In the genomic region with DNA sequence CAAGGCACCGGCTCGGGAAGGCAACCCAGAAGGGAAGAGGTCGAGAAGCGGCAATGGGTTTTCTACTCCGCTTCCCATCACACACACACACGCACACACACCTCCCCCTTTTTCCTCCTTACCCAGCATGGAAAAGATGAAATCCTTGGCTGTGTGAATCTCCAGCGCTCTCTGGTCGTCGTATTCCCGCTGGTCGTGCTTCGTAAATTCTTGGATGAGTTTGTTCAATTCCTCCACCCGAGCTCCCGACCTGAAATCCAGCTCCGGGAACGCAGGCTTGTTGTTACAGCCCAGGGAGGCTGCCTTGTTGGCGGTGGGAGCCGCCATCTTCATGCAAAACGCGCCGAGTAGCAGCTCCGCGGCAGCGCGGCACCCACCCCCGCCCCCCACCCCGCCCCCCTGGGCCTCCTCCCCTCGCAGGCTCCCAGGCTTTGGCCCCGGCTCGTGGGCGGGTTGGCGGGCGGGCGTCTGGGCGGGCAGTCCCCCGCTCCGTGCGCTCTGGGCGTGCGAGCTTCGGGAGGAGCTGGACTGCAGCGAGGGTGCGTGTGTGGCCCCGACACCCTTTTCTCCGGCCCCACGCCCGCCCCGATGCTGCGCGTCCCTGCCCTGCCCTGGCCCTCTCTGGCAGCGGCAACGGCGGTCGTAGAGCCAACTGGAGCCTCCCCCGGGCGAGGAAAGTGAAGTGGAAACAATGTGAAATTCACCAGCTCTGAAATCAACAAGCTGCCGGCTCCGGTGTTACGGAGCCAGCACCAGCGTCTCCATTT, we compare ENCODE assay signal across 8 cellular contexts. TPM values are rescaled to one million over a fixed set of nuclear protein-coding genes. Genes with fewer than 3 reads are reported as not detected.
DNase-seq lines count a peak whose midpoint lies in the region; ATAC-seq and TF ChIP-seq lines count a peak whose summit lies in the region.

Gene MB21D2 (minus strand): TSS at position 349 of the 767 bp plus-strand sequence. CDS start 16 bp downstream, at position 333.

- peaks cover 0 to 19% (median 11%) of the 10 kb centered on the region in 7 donors for H3K9me3 Mint-ChIP-seq in CD14-positive monocyte
- no peaks in the 10 kb centered on the region for H3K9me3 Mint-ChIP-seq in activated CD8-positive, alpha-beta T cell treated with anti-CD3 and anti-CD28 coated beads, Interleukin-2, amount 10 ng/mL, durations not matched to agents 7 days and 5 days (ENCODE audit: insufficient read depth)

- peaks cover 40% of the 10 kb centered on the region for H3K4me1 Mint-ChIP-seq in CD14-positive monocyte
- H3K4me1 Mint-ChIP-seq in activated CD8-positive, alpha-beta T cell treated with anti-CD3 and anti-CD28 coated beads, Interleukin-2, amount 10 ng/mL, durations not matched to agents 7 days and 5 days (ENCODE audit: low read depth), result peaks cover 44% of the 10 kb centered on the region

- TF ChIP-seq CTCF in CD14-positive monocyte (IDR thresholded peaks at IDR 0.05) (no peak), lower lobe of right lung (IDR thresholded peaks at IDR 0.05) (no peak)

- H3K27ac ChIP-seq in lower lobe of right lung, result peak within 1 kb of the TSS; percentile 90

- no peaks in the 10 kb centered on the region for H3K36me3 ChIP-seq in lower lobe of right lung

- DNase-seq in CD14-positive monocyte (ENCODE audit: low spot score) (no peak), NCI-H524 (lab: John Stamatoyannopoulos, UW) (peak; percentile 80 to 85), lower lobe of right lung (peak; percentile 75)
- DNase-seq in activated CD8-positive, alpha-beta T cell treated with anti-CD3 and anti-CD28 coated beads, Interleukin-2, amount 10 ng/mL, durations not matched to agents 7 days and 5 days, result peak; percentile 64
- peak; percentile 16 for DNase-seq in effector CD8-positive, alpha-beta T cell (lab: John Stamatoyannopoulos, UW)
- peak in 2 of 3 experiments; percentile 21 to 50 for DNase-seq in stimulated activated CD4-positive, alpha-beta T cell treated with anti-CD3 and anti-CD28 coated beads, TNF-alpha, amount 100 ng/mL, for 24 hours (ENCODE audit: low read depth in 3 of 3)

- H3K4me1 ChIP-seq in lower lobe of right lung, result peaks cover 22% of the 10 kb centered on the region

- peaks cover 70 to 82% (median 75%) of the 10 kb centered on the region in 3 donors for H3K27me3 Mint-ChIP-seq in CD14-positive monocyte (ENCODE audit: low read depth in 3 of 3)
- H3K27me3 Mint-ChIP-seq in activated CD8-positive, alpha-beta T cell treated with anti-CD3 and anti-CD28 coated beads, Interleukin-2, amount 10 ng/mL, durations not matched to agents 7 days and 5 days (ENCODE audit: low read depth), result peaks cover 55% of the 10 kb centered on the region

- peak within 1 kb of the TSS; percentile 30 to 90 (median 86) for H3K27ac Mint-ChIP-seq in CD14-positive monocyte
- peak within 1 kb of the TSS; percentile 87 for H3K27ac Mint-ChIP-seq in activated CD8-positive, alpha-beta T cell treated with anti-CD3 and anti-CD28 coated beads, Interleukin-2, amount 10 ng/mL, durations not matched to agents 7 days and 5 days

- H3K4me3 Mint-ChIP-seq in CD14-positive monocyte, result peak within 1 kb of the TSS; percentile 84 to 97
- H3K4me3 Mint-ChIP-seq in activated CD8-positive, alpha-beta T cell treated with anti-CD3 and anti-CD28 coated beads, Interleukin-2, amount 10 ng/mL, durations not matched to agents 7 days and 5 days, result peak within 1 kb of the TSS; percentile 90

- intact Hi-C loops in CD14-positive monocyte (cut with micrococcal nuclease), result loop anchor here in 1 of 2 donors (10.0 kb wide), 1 partner anchor 63 kb away; no protein-coding TSS in a partner anchor
- intact Hi-C loops in lower lobe of right lung (cut with DNase I), result no loop called here

- peaks cover 8 to 10% of the 10 kb centered on the region in 2 donors for H3K36me3 Mint-ChIP-seq in CD14-positive monocyte
- peaks cover 7% of the 10 kb centered on the region for H3K36me3 Mint-ChIP-seq in activated CD8-positive, alpha-beta T cell treated with anti-CD3 and anti-CD28 coated beads, Interleukin-2, amount 10 ng/mL, durations not matched to agents 7 days and 5 days (ENCODE audit: low read depth)

- CTCF ChIA-PET in activated CD8-positive, alpha-beta T cell treated with anti-CD3 and anti-CD28 coated beads, Interleukin-2, amount 10 ng/mL, durations not matched to agents 7 days and 5 days (lab: Charles Lee), result interaction anchor here (1.0 to 3.5 kb wide), 7 partner anchors 11 to 104 kb away, joined by 3 to 15 read pairs (median 7); no protein-coding TSS in a partner anchor

- peak within 1 kb of the TSS; percentile 74 for H3K4me3 ChIP-seq in lower lobe of right lung

- H3K9me3 ChIP-seq in lower lobe of right lung, result no peaks in the 10 kb centered on the region

- ATAC-seq in GM19328 (IDR thresholded peaks at IDR 0.05; ENCODE audit: unreplicated experiment), result peak; percentile 72
- peak; percentile 71 for ATAC-seq in HG03432 (IDR thresholded peaks at IDR 0.05; ENCODE audit: unreplicated experiment)
- peak; percentile 85 for ATAC-seq in activated CD8-positive, alpha-beta T cell treated with anti-CD3 and anti-CD28 coated beads, Interleukin-2, amount 10 ng/mL, durations not matched to agents 7 days and 5 days
- ATAC-seq in lower lobe of right lung, result peak; percentile 91 to 93

- POLR2A ChIA-PET in activated CD8-positive, alpha-beta T cell treated with anti-CD3 and anti-CD28 coated beads, Interleukin-2, amount 10 ng/mL, durations not matched to agents 7 days and 5 days (lab: Charles Lee), result interaction anchor here (0.6 to 1.8 kb wide), 4 partner anchors 19 to 135 kb away, joined by 3 to 6 read pairs (median 4); no protein-coding TSS in a partner anchor

- peaks cover 4% of the 10 kb centered on the region for H3K27me3 ChIP-seq in lower lobe of right lung (ENCODE audit: low read depth)

RNA-seq across cellular contexts. Expression of gene MB21D2, which starts in this region (rescaled TPM):
- under 1 TPM; 0.37 to 0.59 TPM for polyA plus RNA-seq in CD14-positive monocyte
- total RNA-seq in activated CD8-positive, alpha-beta T cell treated with anti-CD3 and anti-CD28 coated beads, Interleukin-2, amount 10 ng/mL, durations not matched to agents 7 days and 5 days, result 1 to 10 TPM; 6.5 to 7.2 TPM
- 5.0 TPM for total RNA-seq in lower lobe of right lung
